Comparison of ENCODE assay signal across 17 cellular contexts in genomic region chr22:44673406-44673805, GRCh38. TPM values are rescaled to one million over a fixed set of nuclear protein-coding genes. Genes with fewer than 3 reads are reported as not detected.
DNase-seq lines count a peak whose midpoint lies in the region; ATAC-seq, FAIRE-seq and TF ChIP-seq lines count a peak whose summit lies in the region.
"Had no signal": no experiment of that assay in that cellular context is flagged by ENCODE, and none has a peak within 500 bp of the region (broad histone marks: within the 10 kb centered on the region; RNA-seq: fewer than 3 reads in every experiment).

No MANE protein-coding gene starts in this region.

- no peaks in the 10 kb centered on the region for H3K36me3 ChIP-seq in H1 (ENCODE audit: control insufficient read depth in 2 of 4, insufficient read depth in 4 of 4, low read length in 3 of 4)
- H3K36me3 ChIP-seq in subcutaneous abdominal adipose tissue (ENCODE audit: control insufficient read depth in 5 of 5, insufficient read depth in 5 of 5, low read length in 5 of 5), result no peaks in the 10 kb centered on the region
- H3K36me3 ChIP-seq in smooth muscle cell (ENCODE audit: low read depth), result no peaks in the 10 kb centered on the region
- H3K36me3 ChIP-seq: HAP-1 had no signal

- no peak overlapping the region for H4K91ac ChIP-seq in H1 (replicated peaks; ENCODE audit: insufficient read length, low read length)

- no peak overlapping the region for H2BK20ac ChIP-seq in H1 (ENCODE audit: low read length)

- no peak overlapping the region for H2BK5ac ChIP-seq in H1 (ENCODE audit: low read depth, low read length)

- no peaks in the 10 kb centered on the region for H3K79me1 ChIP-seq in H1 (ENCODE audit: low read depth, low read length)

- no peaks in the 10 kb centered on the region for H3K9me3 Mint-ChIP-seq in T-helper 2 cell treated with Interferon-gamma antibody and Interleukin-4, amounts not matched to agents 5 μg/mL and 100 μg/mL, for 36 hours
- no peaks in the 10 kb centered on the region for H3K9me3 Mint-ChIP-seq in CD4-positive, alpha-beta T cell
- H3K9me3 Mint-ChIP-seq: CD4-positive, alpha-beta memory T cell had no signal

- intact Hi-C loops in CD4-positive, alpha-beta T cell (cut with DNase I, micrococcal nuclease), result no loop called here

- H3K4me1 ChIP-seq in H1 (replicated peaks in 1 of 4; ENCODE audit: control insufficient read depth in 3 of 4, insufficient read depth in 4 of 4, low read length in 3 of 4) (peaks cover 0 to 14% (median 8%) of the 10 kb centered on the region in 4 experiments; a peak in 6 of 7 replicates), subcutaneous abdominal adipose tissue (ENCODE audit: control insufficient read depth in 5 of 5, insufficient read depth in 5 of 5, low read length in 5 of 5) (peaks cover 6 to 80% (median 61%) of the 10 kb centered on the region in 5 donors), smooth muscle cell (ENCODE audit: low read depth) (no peaks in the 10 kb centered on the region)
- H3K4me1 ChIP-seq: HAP-1 had no signal

- H4K20me1 ChIP-seq in H1 (replicated peaks in 1 of 2; ENCODE audit: control insufficient read depth in 1 of 2, insufficient read depth in 2 of 2, low read length in 2 of 2), result peaks cover 0 to 4% of the 10 kb centered on the region in 2 experiments
- peaks cover 32% of the 10 kb centered on the region for H4K20me1 ChIP-seq in smooth muscle cell (ENCODE audit: low read depth)

- no peak for TF ChIP-seq CTCF in CD4-positive, alpha-beta T cell (IDR thresholded peaks at IDR 0.05)
- no peak for TF ChIP-seq CTCF in H1 (IDR thresholded peaks at IDR 0.05; ENCODE audit: control extremely low read depth in 1 of 3, insufficient read depth in 1 of 3, low read depth in 1 of 3, low read length in 3 of 3)
- TF ChIP-seq CTCF in smooth muscle cell (IDR thresholded peaks at IDR 0.05; ENCODE audit: borderline replicate concordance, insufficient read depth, poor library complexity, severe bottlenecking), result no peak

- H3K9ac ChIP-seq in H1 (replicated peaks in 1 of 4; ENCODE audit: extremely low read depth in 1 of 4, low read depth in 3 of 4, low read length in 3 of 4) (no peak overlapping the region), subcutaneous abdominal adipose tissue (ENCODE audit: low read length in 5 of 5) (no peak overlapping the region), smooth muscle cell (ENCODE audit: low read depth) (no peak overlapping the region)

- no peak for FAIRE-seq in H1 (lab: Jason Lieb, UNC)
- FAIRE-seq: A549, GM12878 had no signal

- H3K4me3 Mint-ChIP-seq in T-helper 2 cell treated with Interferon-gamma antibody and Interleukin-4, amounts not matched to agents 5 μg/mL and 100 μg/mL, for 36 hours, result no peak overlapping the region
- H3K4me3 Mint-ChIP-seq in CD4-positive, alpha-beta T cell, result peak overlapping the region; percentile 11
- H3K4me3 Mint-ChIP-seq: CD4-positive, alpha-beta memory T cell had no signal

- TF ChIP-seq RAD21 in H1 (IDR thresholded peaks at IDR 0.05 in 1 of 2, conservative IDR thresholded peaks at IDR 0.05 in 1 of 2; ENCODE audit: low read depth in 2 of 2, low read length in 2 of 2), result no peak

- peaks cover 9% of the 10 kb centered on the region for H3K36me3 Mint-ChIP-seq in T-helper 2 cell treated with Interferon-gamma antibody and Interleukin-4, amounts not matched to agents 5 μg/mL and 100 μg/mL, for 36 hours (ENCODE audit: low read depth)
- H3K36me3 Mint-ChIP-seq in CD4-positive, alpha-beta T cell (ENCODE audit: low read depth), result no peaks in the 10 kb centered on the region
- H3K36me3 Mint-ChIP-seq: CD4-positive, alpha-beta memory T cell had no signal

- no peak overlapping the region for H3K4ac ChIP-seq in H1 (replicated peaks; ENCODE audit: insufficient read length, low read depth, low read length)

- H3F3A ChIP-seq in smooth muscle cell (ENCODE audit: low read depth), result no peaks in the 10 kb centered on the region

- H4K8ac ChIP-seq in H1 (ENCODE audit: extremely low read depth, insufficient read depth, low read length), result no peak overlapping the region

- no peak overlapping the region for H2AK5ac ChIP-seq in H1 (ENCODE audit: low read depth, low read length)

- peaks cover 2% of the 10 kb centered on the region; the same call in 1 of the 2 replicates for H3K23me2 ChIP-seq in H1 (ENCODE audit: low read depth, low read length)

- no peaks in the 10 kb centered on the region for H3K9me3 ChIP-seq in CD4-positive, alpha-beta T cell (ENCODE audit: control insufficient read depth, low read length)
- H3K9me3 ChIP-seq in H1 (ENCODE audit: insufficient read depth in 2 of 2, low read depth in 1 of 2, low read length in 1 of 2) (no peaks in the 10 kb centered on the region), subcutaneous abdominal adipose tissue (ENCODE audit: control insufficient read depth in 5 of 5, low read length in 5 of 5) (no peaks in the 10 kb centered on the region), smooth muscle cell (replicated peaks; ENCODE audit: low read depth) (no peaks in the 10 kb centered on the region)
- H3K9me3 ChIP-seq: A549, HAP-1 had no signal

- H2AFZ ChIP-seq in H1 (ENCODE audit: low read length) (no peak overlapping the region), smooth muscle cell (ENCODE audit: low read depth) (no peak overlapping the region)

- H2BK15ac ChIP-seq in H1 (ENCODE audit: low read length), result no peak overlapping the region

- H3K27me3 Mint-ChIP-seq in T-helper 2 cell treated with Interferon-gamma antibody and Interleukin-4, amounts not matched to agents 5 μg/mL and 100 μg/mL, for 36 hours (ENCODE audit: low read depth), result peaks cover 3% of the 10 kb centered on the region
- no peaks in the 10 kb centered on the region for H3K27me3 Mint-ChIP-seq in CD4-positive, alpha-beta T cell
- H3K27me3 Mint-ChIP-seq: CD4-positive, alpha-beta memory T cell had no signal

- peak overlapping the region; percentile 20 for H3K27ac Mint-ChIP-seq in T-helper 2 cell treated with Interferon-gamma antibody and Interleukin-4, amounts not matched to agents 5 μg/mL and 100 μg/mL, for 36 hours
- no peak overlapping the region for H3K27ac Mint-ChIP-seq in CD4-positive, alpha-beta T cell

- no peak overlapping the region for H3K27ac ChIP-seq in CD4-positive, alpha-beta T cell (ENCODE audit: low read depth, low read length)
- H3K27ac ChIP-seq in H1 (ENCODE audit: low read depth, low read length) (no peak overlapping the region), subcutaneous abdominal adipose tissue (ENCODE audit: low read depth, low read length) (peak overlapping the region; percentile 63), smooth muscle cell (ENCODE audit: low read depth) (no peak overlapping the region)
- H3K27ac ChIP-seq: 22Rv1, A549, C4-2B had no signal

- peaks cover 28% of the 10 kb centered on the region for H3K4me1 Mint-ChIP-seq in T-helper 2 cell treated with Interferon-gamma antibody and Interleukin-4, amounts not matched to agents 5 μg/mL and 100 μg/mL, for 36 hours (ENCODE audit: low read depth)
- peaks cover 44% of the 10 kb centered on the region for H3K4me1 Mint-ChIP-seq in CD4-positive, alpha-beta T cell (ENCODE audit: low read depth)

- no peak overlapping the region for H3K18ac ChIP-seq in H1 (ENCODE audit: extremely low read depth, low read length)

- CTCF ChIA-PET in CD4-positive, alpha-beta T cell (lab: Charles Lee), result interaction anchor here (4.0 kb wide), 1 partner anchor 11 kb away, joined by 13 read pairs; no protein-coding TSS in a partner anchor
- CTCF ChIA-PET in H1 (lab: Charles Lee; ENCODE audit: partially characterized antibody), result interaction anchor here (0.9 to 3.5 kb wide), 2 partner anchors 12 to 588 kb away, joined by 5 to 17 read pairs; no protein-coding TSS in a partner anchor

- H3K56ac ChIP-seq in H1 (replicated peaks; ENCODE audit: insufficient read length, low read depth, low read length), result no peak overlapping the region

- H3K4me3 ChIP-seq in H1 (ENCODE audit: extremely low read depth in 1 of 4, insufficient read depth in 2 of 4, low read depth in 3 of 4, low read length in 4 of 4) (no peak overlapping the region), subcutaneous abdominal adipose tissue (ENCODE audit: low read depth in 1 of 5, low read length in 5 of 5) (no peak overlapping the region), smooth muscle cell (no peak overlapping the region)
- H3K4me3 ChIP-seq: A549, GM12878, HAP-1 had no signal

- H3K79me2 ChIP-seq in H1 (ENCODE audit: control insufficient read depth in 1 of 2, insufficient read depth in 2 of 2, low read length in 2 of 2) (no peaks in the 10 kb centered on the region), smooth muscle cell (ENCODE audit: low read depth) (peaks cover 17% of the 10 kb centered on the region)

- 80% methylated on average over 8 of the region's 8 CpGs; no CpG with 5 or more reads in 1 of the 2 experiments for WGBS in H1 (ENCODE audit: extremely low coverage in 1 of 2, insufficient coverage in 1 of 2, insufficient read length in 1 of 2, insufficient replicate concordance in 2 of 2, low coverage in 1 of 2, low lambda C conversion rate in 2 of 2, missing lambda C conversion rate in 1 of 2), 2 experiments
- 93% methylated on average over 8 of the region's 8 CpGs for WGBS in smooth muscle cell (ENCODE audit: low lambda C conversion rate)

- ATAC-seq in CD4-positive, alpha-beta T cell (ENCODE audit: poor library complexity), result no peak
- ATAC-seq in GM19397 (IDR thresholded peaks at IDR 0.05; ENCODE audit: unreplicated experiment), result no peak
- ATAC-seq: A549, GM12878 had no signal

- TF ChIP-seq EP300 in H1 (IDR thresholded peaks at IDR 0.05; ENCODE audit: borderline replicate concordance in 1 of 2, low read depth in 2 of 2, low read length in 2 of 2), result no peak

- H4K5ac ChIP-seq in H1 (ENCODE audit: insufficient read length, low read depth, low read length), result no peak overlapping the region

- no peak overlapping the region for H3K14ac ChIP-seq in H1 (ENCODE audit: insufficient read length)

- no peak overlapping the region for H2BK12ac ChIP-seq in H1 (ENCODE audit: low read depth, low read length)

- no peak for DNase-seq in T-helper 2 cell treated with Interferon-gamma antibody and Interleukin-4, amounts not matched to agents 5 μg/mL and 100 μg/mL, for 36 hours (ENCODE audit: low spot score)
- DNase-seq in T-helper 2 cell, result no peak
- DNase-seq in CD4-positive, alpha-beta T cell, result no peak
- no peak for DNase-seq in H1 (ENCODE audit: low read depth in 1 of 2, low spot score in 2 of 2)
- no peak for DNase-seq in smooth muscle cell (lab: John Stamatoyannopoulos, UW; ENCODE audit: unreplicated experiment)
- DNase-seq: AML-193; Calu3; CD4-positive, alpha-beta memory T cell; DND-41; EL had no signal

- H3K23ac ChIP-seq in H1 (ENCODE audit: insufficient read length), result no peak overlapping the region

- H3K27me3 ChIP-seq in CD4-positive, alpha-beta T cell (ENCODE audit: control insufficient read depth, insufficient read depth, low read length), result no peaks in the 10 kb centered on the region
- H3K27me3 ChIP-seq in H1 (replicated peaks in 1 of 4; ENCODE audit: control insufficient read depth in 3 of 4, extremely low read depth in 1 of 4, insufficient read depth in 3 of 4, low read length in 3 of 4) (peaks cover 0 to 11% (median 3%) of the 10 kb centered on the region in 4 experiments; a peak in 6 of 7 replicates), subcutaneous abdominal adipose tissue (ENCODE audit: control insufficient read depth in 5 of 5, insufficient read depth in 4 of 5, low read length in 5 of 5) (no peaks in the 10 kb centered on the region), smooth muscle cell (ENCODE audit: low read depth) (no peaks in the 10 kb centered on the region)

- H3K4me2 ChIP-seq in H1 (ENCODE audit: insufficient read depth in 1 of 2, low read depth in 2 of 2, low read length in 2 of 2) (no peak overlapping the region), smooth muscle cell (no peak overlapping the region)
- H3K4me2 ChIP-seq: A549 had no signal

- no peak overlapping the region for H2BK120ac ChIP-seq in H1 (replicated peaks; ENCODE audit: low read depth, low read length)

- POLR2A ChIA-PET in CD4-positive, alpha-beta T cell (lab: Charles Lee), result no interaction called here
- POLR2A ChIA-PET in H1 (lab: Charles Lee; ENCODE audit: partially characterized antibody), result no interaction called here

- no peak for TF ChIP-seq POLR2A in H1 (IDR thresholded peaks at IDR 0.05; ENCODE audit: control extremely low read depth in 1 of 2, low read depth in 2 of 2, low read length in 2 of 2)

RNA-seq across cellular contexts. Expression of gene PRR5, which starts 28.6 kb away (rescaled TPM):
- 10 to 100 TPM; 29.0 to 31.6 TPM for total RNA-seq in CD4-positive, alpha-beta T cell
- total RNA-seq in H1 (2021; fragmentation: NEBNext Ultra II Directional; extraction: Animal tissue kit (Norgen Biotek cat#: 25700)), result 15.7 and 16.5 TPM in 2 replicates
- polyA plus RNA-seq in H1 (2011; rRNA removed) (25.7 and 36.1 TPM in 2 replicates), smooth muscle cell (21.6 and 25.5 TPM in 2 replicates)
- 21.7 TPM for polyA plus RNA-seq in H1 (2011; cell fraction: cytosol; rRNA removed)
- polyA plus RNA-seq in H1 (2011; cell fraction: nucleus; rRNA removed), result 26.9 TPM
- 13.6 to 16.9 TPM (median 16.1 TPM) in 4 replicates for polyA plus RNA-seq in H1 (2012, experiment 1 of 2)
- polyA plus RNA-seq in H1 (2012, experiment 2 of 2), result 15.9 TPM
- 8.9 TPM for polyA plus RNA-seq in H1 (2013, experiment 1 of 2)
- polyA plus RNA-seq in H1 (2013, experiment 2 of 2), result 9.8 TPM
- 13.3 and 16.3 TPM in 2 replicates for polyA minus RNA-seq in H1 (2011; rRNA and poly(A)+ RNA removed)
- polyA minus RNA-seq in H1 (2011; cell fraction: cytosol; rRNA and poly(A)+ RNA removed), result 15.0 TPM
- 17.1 TPM for polyA minus RNA-seq in H1 (2011; cell fraction: nucleus; rRNA and poly(A)+ RNA removed)
- total RNA-seq in smooth muscle cell, result 9.1 and 16.3 TPM in 2 replicates
